In genomic region chrX:65971151-65971550, GRCh38 we compare ENCODE assay signal across 12 cellular contexts.
"Had no signal": no experiment of that assay in that cellular context is flagged by ENCODE, and none has a peak within 500 bp of the region (broad histone marks: within the 10 kb centered on the region; RNA-seq: fewer than 3 reads in every experiment).

No MANE protein-coding gene starts in this region.

- H2AFZ ChIP-seq: parathyroid adenoma had no signal

- H3K4me1 ChIP-seq: adrenal gland, esophagus muscularis mucosa, parathyroid adenoma had no signal

- H3K27ac Mint-ChIP-seq: activated naive CD4-positive, alpha-beta T cell treated with anti-CD3 and anti-CD28 coated beads, Interleukin-2, amount 10 ng/mL, durations not matched to agents 7 days and 5 days; activated T-helper 17 cell treated with anti-CD3 and anti-CD28 coated beads, Interleukin-2, amount 50 U/mL, for 72 hours; naive B cell; stimulated activated effector memory CD8-positive, alpha-beta T cell treated with anti-CD3 and anti-CD28 coated beads, Interleukin-12 subunit alpha, Interleukin-12 subunit beta, amount 100 ng/mL, for 72 hours; T-helper 2 cell treated with Interferon-gamma antibody and Interleukin-4, amounts not matched to agents 5 μg/mL and 100 μg/mL, for 36 hours had no signal

- H3K79me2 ChIP-seq: parathyroid adenoma had no signal

- H3K9ac ChIP-seq: parathyroid adenoma had no signal

- H3K27ac ChIP-seq: adrenal gland, cardiac muscle cell, esophagus muscularis mucosa, parathyroid adenoma had no signal

- H3K9me3 Mint-ChIP-seq: activated T-helper 17 cell treated with anti-CD3 and anti-CD28 coated beads, Interleukin-2, amount 50 U/mL, for 72 hours; stimulated activated effector memory CD8-positive, alpha-beta T cell treated with anti-CD3 and anti-CD28 coated beads, Interleukin-12 subunit alpha, Interleukin-12 subunit beta, amount 100 ng/mL, for 72 hours; T-helper 2 cell treated with Interferon-gamma antibody and Interleukin-4, amounts not matched to agents 5 μg/mL and 100 μg/mL, for 36 hours had no signal

- H3K27me3 ChIP-seq: cardiac muscle cell had no signal

- H3K4me3 Mint-ChIP-seq: activated naive CD4-positive, alpha-beta T cell treated with anti-CD3 and anti-CD28 coated beads, Interleukin-2, amount 10 ng/mL, durations not matched to agents 7 days and 5 days; activated T-helper 17 cell treated with anti-CD3 and anti-CD28 coated beads, Interleukin-2, amount 50 U/mL, for 72 hours; stimulated activated effector memory CD8-positive, alpha-beta T cell treated with anti-CD3 and anti-CD28 coated beads, Interleukin-12 subunit alpha, Interleukin-12 subunit beta, amount 100 ng/mL, for 72 hours; T-helper 2 cell treated with Interferon-gamma antibody and Interleukin-4, amounts not matched to agents 5 μg/mL and 100 μg/mL, for 36 hours had no signal

- H3K4me1 Mint-ChIP-seq: activated naive CD4-positive, alpha-beta T cell treated with anti-CD3 and anti-CD28 coated beads, Interleukin-2, amount 10 ng/mL, durations not matched to agents 7 days and 5 days; activated T-helper 17 cell treated with anti-CD3 and anti-CD28 coated beads, Interleukin-2, amount 50 U/mL, for 72 hours; stimulated activated effector memory CD8-positive, alpha-beta T cell treated with anti-CD3 and anti-CD28 coated beads, Interleukin-12 subunit alpha, Interleukin-12 subunit beta, amount 100 ng/mL, for 72 hours had no signal

- H3K9me3 ChIP-seq: adrenal gland, esophagus muscularis mucosa had no signal

- H3K36me3 Mint-ChIP-seq: activated naive CD4-positive, alpha-beta T cell treated with anti-CD3 and anti-CD28 coated beads, Interleukin-2, amount 10 ng/mL, durations not matched to agents 7 days and 5 days; naive B cell; stimulated activated effector memory CD8-positive, alpha-beta T cell treated with anti-CD3 and anti-CD28 coated beads, Interleukin-12 subunit alpha, Interleukin-12 subunit beta, amount 100 ng/mL, for 72 hours had no signal

- H3K4me3 ChIP-seq: adrenal gland, cardiac muscle cell, esophagus muscularis mucosa had no signal

- H3K36me3 ChIP-seq: adrenal gland, cardiac muscle cell, esophagus muscularis mucosa had no signal

- H3K27me3 Mint-ChIP-seq: activated naive CD4-positive, alpha-beta T cell treated with anti-CD3 and anti-CD28 coated beads, Interleukin-2, amount 10 ng/mL, durations not matched to agents 7 days and 5 days; activated T-helper 17 cell treated with anti-CD3 and anti-CD28 coated beads, Interleukin-2, amount 50 U/mL, for 72 hours had no signal

- DNase-seq: activated CD4-positive, alpha-beta T cell treated with anti-CD3 and anti-CD28 coated beads, Interleukin-2, amount 50 U/mL, for 1 hour; activated CD4-positive, CD25-positive, alpha-beta regulatory T cell; activated naive CD4-positive, alpha-beta T cell treated with anti-CD3 and anti-CD28 coated beads, Interleukin-2, amount 10 ng/mL, durations not matched to agents 7 days and 5 days; hippocampal formation; naive B cell had no signal

- ATAC-seq: activated T-helper 17 cell treated with anti-CD3 and anti-CD28 coated beads, Interleukin-2, amount 50 U/mL, for 72 hours; stimulated activated effector memory CD8-positive, alpha-beta T cell treated with anti-CD3 and anti-CD28 coated beads, Interleukin-12 subunit alpha, Interleukin-12 subunit beta, amount 100 ng/mL, for 72 hours had no signal
